In the genomic region with DNA sequence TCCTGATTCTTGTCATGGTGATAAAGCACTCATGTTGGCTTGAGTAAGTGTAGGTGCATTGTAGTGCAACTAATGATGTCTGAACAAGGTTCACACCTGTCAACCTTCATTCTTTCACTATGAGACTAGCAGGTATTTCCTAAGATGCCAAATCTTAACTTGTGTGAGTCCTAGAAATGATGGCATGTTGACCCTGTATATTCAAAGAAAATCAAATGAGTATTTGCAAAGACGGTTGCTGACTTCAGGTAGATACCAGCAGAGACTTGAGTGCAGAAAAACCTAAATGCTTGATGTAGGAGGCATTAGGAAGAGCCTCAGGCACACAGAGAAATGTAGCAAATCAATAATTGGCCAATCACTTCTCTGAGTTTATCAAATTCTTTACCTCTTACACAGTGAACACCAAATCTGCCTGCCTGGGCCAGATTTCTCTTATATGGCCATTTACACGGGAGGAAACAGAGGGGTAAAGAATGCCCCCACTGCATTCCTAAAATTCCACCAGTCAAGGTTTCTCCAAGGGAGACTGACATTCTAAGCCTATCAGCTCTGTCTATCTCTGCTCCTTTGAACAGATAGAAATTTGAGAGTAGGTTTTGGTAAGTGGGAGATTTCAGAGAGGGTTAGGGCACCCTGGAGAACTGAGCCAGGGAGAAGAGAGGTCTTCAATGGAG, we compare ENCODE assay signal across 20 cellular contexts.
A peak's percentile ranks its signal among the peaks of the same experiment; 100 is the strongest.
DNase-seq lines count a peak whose midpoint lies in the region; ATAC-seq, FAIRE-seq and TF ChIP-seq lines count a peak whose summit lies in the region.
"Had no signal": no experiment of that assay in that cellular context is flagged by ENCODE, and none has a peak within 500 bp of the region (broad histone marks: within the 10 kb centered on the region; RNA-seq: fewer than 3 reads in every experiment).

No MANE protein-coding gene starts in this region.

- H3K4me1 Mint-ChIP-seq in mesothelial cell of epicardium: peaks cover 32% of the 10 kb centered on the region
- H3K4me1 Mint-ChIP-seq in activated T-cell treated with anti-CD3 and anti-CD28 coated beads, Interleukin-2, amount 50 U/mL, for 4 hours (ENCODE audit: low read depth): no peaks in the 10 kb centered on the region
- H3K4me1 Mint-ChIP-seq: activated CD4-positive, alpha-beta T cell treated with anti-CD3 and anti-CD28 coated beads, Interleukin-2, amount 10 ng/mL, durations not matched to agents 24 days and 14 days; activated naive CD4-positive, alpha-beta T cell treated with anti-CD3 and anti-CD28 coated beads, Interleukin-2, amount 50 U/mL, for 24 hours had no signal

- peak overlapping the region; percentile 93 for H3K27ac Mint-ChIP-seq in mesothelial cell of epicardium
- H3K27ac Mint-ChIP-seq: activated CD4-positive, alpha-beta T cell treated with anti-CD3 and anti-CD28 coated beads, Interleukin-2, amount 10 ng/mL, durations not matched to agents 24 days and 14 days; activated naive CD4-positive, alpha-beta T cell treated with anti-CD3 and anti-CD28 coated beads, Interleukin-2, amount 50 U/mL, for 24 hours; brain; dendritic cell treated with granulocyte-macrophage colony-stimulating factor and Interleukin-4, amounts not matched to agents 40 ng/mL and 50 ng/mL, for 4 days had no signal

- FAIRE-seq in GM12892 (lab: Jason Lieb, UNC): no peak
- FAIRE-seq: islet of Langerhans, TTC549 had no signal

- DNase-seq in EH (ENCODE audit: low read depth) (peak; percentile 51), NCI-H226 (peak; percentile 89), mesothelial cell of epicardium (ENCODE audit: low spot score in 2 of 2, unreplicated experiment in 2 of 2) (no peak), GM12892 (ENCODE audit: insufficient read length) (no peak), activated gamma-delta T cell treated with Interleukin-2 at 50 U/mL for 16 hours (no peak)
- no peak for DNase-seq in activated T-cell treated with anti-CD3 and anti-CD28 coated beads, Interleukin-2, amount 50 U/mL, for 4 hours
- DNase-seq: activated CD4-positive, alpha-beta T cell treated with anti-CD3 and anti-CD28 coated beads, Interleukin-2, amount 10 ng/mL, durations not matched to agents 24 days and 14 days; KG1; NCI-H1092 treated with DMSO at 0.1 percent for 48 hours; NCI-H69; PC-3; stimulated activated CD4-positive, alpha-beta T cell treated with anti-CD3 and anti-CD28 coated beads, Interleukin-15, amount 100 ng/mL, for 24 hours; stimulated activated naive CD8-positive, alpha-beta T cell treated with anti-CD3 and anti-CD28 coated beads, Interleukin-15, Interleukin-2, amounts not matched to agents 100 U/mL and 50 U/mL, for 24 hours had no signal

- TF ChIP-seq POLR2A in GM12892 (IDR thresholded peaks at IDR 0.05; ENCODE audit: low read depth, low read length): no peak

- H3K27me3 Mint-ChIP-seq in mesothelial cell of epicardium (ENCODE audit: low read depth): no peaks in the 10 kb centered on the region
- no peaks in the 10 kb centered on the region for H3K27me3 Mint-ChIP-seq in activated T-cell treated with anti-CD3 and anti-CD28 coated beads, Interleukin-2, amount 50 U/mL, for 4 hours (ENCODE audit: low read depth)
- H3K27me3 Mint-ChIP-seq: activated CD4-positive, alpha-beta T cell treated with anti-CD3 and anti-CD28 coated beads, Interleukin-2, amount 10 ng/mL, durations not matched to agents 24 days and 14 days; activated naive CD4-positive, alpha-beta T cell treated with anti-CD3 and anti-CD28 coated beads, Interleukin-2, amount 50 U/mL, for 24 hours; brain had no signal

- H3K36me3 Mint-ChIP-seq in mesothelial cell of epicardium: no peaks in the 10 kb centered on the region
- H3K36me3 Mint-ChIP-seq in activated T-cell treated with anti-CD3 and anti-CD28 coated beads, Interleukin-2, amount 50 U/mL, for 4 hours (ENCODE audit: insufficient read depth): no peaks in the 10 kb centered on the region
- H3K36me3 Mint-ChIP-seq: activated naive CD4-positive, alpha-beta T cell treated with anti-CD3 and anti-CD28 coated beads, Interleukin-2, amount 50 U/mL, for 24 hours; brain had no signal

- no peak for TF ChIP-seq CTCF in mesothelial cell of epicardium (IDR thresholded peaks at IDR 0.05; ENCODE audit: unreplicated experiment)

- ATAC-seq in esophagus mucosa (peak; percentile 57), HG02884 (IDR thresholded peaks at IDR 0.05; ENCODE audit: unreplicated experiment) (no peak)
- ATAC-seq in activated T-cell treated with anti-CD3 and anti-CD28 coated beads, Interleukin-2, amount 50 U/mL, for 4 hours: no peak
- ATAC-seq: PC-3; stimulated activated naive CD8-positive, alpha-beta T cell treated with anti-CD3 and anti-CD28 coated beads, Interleukin-15, Interleukin-2, amounts not matched to agents 100 U/mL and 50 U/mL, for 24 hours had no signal

- H3K9me3 Mint-ChIP-seq in mesothelial cell of epicardium: no peaks in the 10 kb centered on the region
- H3K9me3 Mint-ChIP-seq in activated T-cell treated with anti-CD3 and anti-CD28 coated beads, Interleukin-2, amount 50 U/mL, for 4 hours: no peaks in the 10 kb centered on the region
- H3K9me3 Mint-ChIP-seq: activated CD4-positive, alpha-beta T cell treated with anti-CD3 and anti-CD28 coated beads, Interleukin-2, amount 10 ng/mL, durations not matched to agents 24 days and 14 days; activated naive CD4-positive, alpha-beta T cell treated with anti-CD3 and anti-CD28 coated beads, Interleukin-2, amount 50 U/mL, for 24 hours; brain; dendritic cell treated with granulocyte-macrophage colony-stimulating factor and Interleukin-4, amounts not matched to agents 40 ng/mL and 50 ng/mL, for 4 days had no signal

- H3K4me3 Mint-ChIP-seq in mesothelial cell of epicardium: peak overlapping the region; percentile 6
- H3K4me3 Mint-ChIP-seq in activated T-cell treated with anti-CD3 and anti-CD28 coated beads, Interleukin-2, amount 50 U/mL, for 4 hours: no peak overlapping the region
- H3K4me3 Mint-ChIP-seq: activated CD4-positive, alpha-beta T cell treated with anti-CD3 and anti-CD28 coated beads, Interleukin-2, amount 10 ng/mL, durations not matched to agents 24 days and 14 days; activated naive CD4-positive, alpha-beta T cell treated with anti-CD3 and anti-CD28 coated beads, Interleukin-2, amount 50 U/mL, for 24 hours; brain; dendritic cell treated with granulocyte-macrophage colony-stimulating factor and Interleukin-4, amounts not matched to agents 40 ng/mL and 50 ng/mL, for 4 days had no signal

Comparison
In these comparisons a context has a peak if more than half of its experiments do, and no peak if none do; other contexts are left out.
1. DNase-seq: peak in EH (single experiment) and NCI-H226 (single experiment); none in mesothelial cell of epicardium (0 of 2), activated T-cell treated with anti-CD3 and anti-CD28 coated beads, Interleukin-2, amount 50 U/mL, for 4 hours (single experiment), GM12892 (single experiment) and activated gamma-delta T cell treated with Interleukin-2 at 50 U/mL for 16 hours (single experiment).